ENCODE assay signal across 27 cellular contexts in genomic region chr1:20465187-20465586, GRCh38.
"Had no signal": no experiment of that assay in that cellular context is flagged by ENCODE, and none has a peak within 500 bp of the region (broad histone marks: within the 10 kb centered on the region; RNA-seq: fewer than 3 reads in every experiment).

No MANE protein-coding gene starts in this region.

- DNase-seq: activated CD4-positive, alpha-beta memory T cell treated with anti-CD3 and anti-CD28 coated beads for 36 hours; activated CD4-positive, alpha-beta T cell treated with anti-CD3 and anti-CD28 coated beads for 36 hours; activated CD4-positive, alpha-beta T cell treated with anti-CD3 and anti-CD28 coated beads, Interleukin-2, amount 10 ng/mL, durations not matched to agents 24 days and 14 days; activated CD4-positive, CD25-positive, alpha-beta regulatory T cell; activated CD4-positive, CD25-positive, alpha-beta regulatory T cell treated with anti-CD3 and anti-CD28 coated beads, Interleukin-2, amount 50 U/mL, for 72 hours; activated CD8-positive, alpha-beta memory T cell treated with anti-CD3 and anti-CD28 coated beads, Interleukin-2, amount 10 ng/mL, durations not matched to agents 7 days and 5 days; activated CD8-positive, alpha-beta memory T cell treated with anti-CD3 and anti-CD28 coated beads, Interleukin-2, amount 50 U/mL, for 4 hours; activated CD8-positive, alpha-beta T cell treated with anti-CD3 and anti-CD28 coated beads, Interleukin-2, amount 10 ng/mL, durations not matched to agents 7 days and 5 days; activated effector memory CD4-positive, alpha-beta T cell treated with anti-CD3 and anti-CD28 coated beads, Interleukin-2, amount 50 U/mL, for 16 hours; activated naive CD4-positive, alpha-beta T cell treated with anti-CD3 and anti-CD28 coated beads for 36 hours; activated naive CD8-positive, alpha-beta T cell treated with anti-CD3 and anti-CD28 coated beads for 36 hours; activated naive CD8-positive, alpha-beta T cell treated with anti-CD3 and anti-CD28 coated beads, Interleukin-2, amount 50 U/mL, for 24 hours; activated T-cell treated with anti-CD3 and anti-CD28 coated beads, Interleukin-2, amount 50 U/mL, for 1 hour; activated T-cell treated with anti-CD3 and anti-CD28 coated beads, Interleukin-2, amount 50 U/mL, for 48 hours; adrenal gland; amygdala; body of pancreas; dorsolateral prefrontal cortex; effector memory CD4-positive, alpha-beta T cell; endodermal cell; foreskin keratinocyte; gastrocnemius medialis; heart right ventricle; T-helper 2 cell had no signal

- H3K27ac ChIP-seq: adrenal gland, body of pancreas, breast epithelium, coronary artery, foreskin keratinocyte, gastrocnemius medialis, heart right ventricle had no signal

- H3K9me3 ChIP-seq: adrenal gland, body of pancreas, breast epithelium, gastrocnemius medialis had no signal

- H3K36me3 ChIP-seq: adrenal gland, breast epithelium, gastrocnemius medialis, heart right ventricle had no signal

- H3K4me3 ChIP-seq: adrenal gland, body of pancreas, breast epithelium, coronary artery, dorsolateral prefrontal cortex, gastrocnemius medialis, heart right ventricle had no signal

- H3K27me3 ChIP-seq: adrenal gland, body of pancreas, breast epithelium, dorsolateral prefrontal cortex, gastrocnemius medialis had no signal

- H3K4me1 ChIP-seq: adrenal gland, body of pancreas, breast epithelium, foreskin keratinocyte, gastrocnemius medialis, heart right ventricle had no signal

- ATAC-seq: activated CD4-positive, alpha-beta T cell treated with anti-CD3 and anti-CD28 coated beads for 36 hours; activated CD8-positive, alpha-beta memory T cell treated with anti-CD3 and anti-CD28 coated beads, Interleukin-2, amount 10 ng/mL, durations not matched to agents 7 days and 5 days; activated CD8-positive, alpha-beta T cell treated with anti-CD3 and anti-CD28 coated beads, Interleukin-2, amount 10 ng/mL, durations not matched to agents 7 days and 5 days; activated naive CD8-positive, alpha-beta T cell treated with anti-CD3 and anti-CD28 coated beads, Interleukin-2, amount 50 U/mL, for 24 hours; body of pancreas; esophagus mucosa; foreskin keratinocyte; gastrocnemius medialis; heart right ventricle had no signal
